Comparison of ENCODE assay signal across 6 cellular contexts in the genomic region with DNA sequence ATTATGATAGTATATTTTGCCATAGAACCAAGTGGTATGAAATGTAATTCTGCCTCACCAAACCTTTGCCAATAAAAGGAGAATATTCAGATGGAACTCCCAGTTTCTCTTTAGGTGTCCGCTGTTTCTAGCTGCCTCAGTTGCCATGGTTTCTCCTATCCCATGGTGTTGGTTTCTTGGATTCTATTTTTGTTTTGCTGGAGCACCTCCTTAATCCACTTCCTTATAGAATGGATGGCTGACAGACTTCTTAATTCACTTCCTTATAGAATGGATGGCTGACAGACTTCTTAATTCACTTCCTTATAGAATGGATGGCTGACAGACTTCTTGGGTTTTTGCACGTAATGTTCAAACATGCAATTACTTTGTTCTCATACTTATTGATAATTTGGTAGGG.
"Had no signal": no experiment of that assay in that cellular context is flagged by ENCODE, and none has a peak within 500 bp of the region (broad histone marks: within the 10 kb centered on the region; RNA-seq: fewer than 3 reads in every experiment).

No MANE protein-coding gene starts in this region.

- H3K9me3 Mint-ChIP-seq: GM23338, H9, IgD-negative memory B cell had no signal

- H3K27me3 Mint-ChIP-seq: IgD-negative memory B cell had no signal

- DNase-seq: H9, HCEC 1CT, KG1 had no signal

- H3K27ac Mint-ChIP-seq: GM23338 had no signal

- ATAC-seq: HepG2 had no signal

- H3K4me3 Mint-ChIP-seq: GM23338, H9, IgD-negative memory B cell had no signal

- H3K4me1 Mint-ChIP-seq: GM23338 had no signal
